ENCODE assay signal across 23 cellular contexts in genomic region chr18:5155907-5156287, GRCh38. TPM values are rescaled to one million over a fixed set of nuclear protein-coding genes. Genes with fewer than 3 reads are reported as not detected.
"Had no signal": no experiment of that assay in that cellular context is flagged by ENCODE, and none has a peak within 500 bp of the region (broad histone marks: within the 10 kb centered on the region; RNA-seq: fewer than 3 reads in every experiment).

No MANE protein-coding gene starts in this region.

- H3K27me3 Mint-ChIP-seq: activated CD8-positive, alpha-beta memory T cell treated with anti-CD3 and anti-CD28 coated beads, Interleukin-2, amount 10 ng/mL, durations not matched to agents 7 days and 5 days; activated naive CD8-positive, alpha-beta T cell had no signal

- H3K27ac ChIP-seq: brain microvascular endothelial cell had no signal

- ATAC-seq: activated CD8-positive, alpha-beta memory T cell treated with anti-CD3 and anti-CD28 coated beads, Interleukin-2, amount 10 ng/mL, durations not matched to agents 7 days and 5 days; activated T-cell treated with anti-CD3 and anti-CD28 coated beads, Interleukin-2, amount 50 U/mL, for 4 hours; PC-3; T-helper 17 cell; WTC11 had no signal

- DNase-seq: activated CD4-positive, alpha-beta T cell treated with anti-CD3 and anti-CD28 coated beads for 48 hours; activated CD4-positive, alpha-beta T cell treated with anti-CD3 and anti-CD28 coated beads, Interleukin-2, amount 50 U/mL, for 4 hours; activated CD4-positive, CD25-positive, alpha-beta regulatory T cell treated with anti-CD3 and anti-CD28 coated beads, Interleukin-2, amount 50 U/mL, for 72 hours; activated CD8-positive, alpha-beta memory T cell treated with anti-CD3 and anti-CD28 coated beads, Interleukin-2, amount 10 ng/mL, durations not matched to agents 7 days and 5 days; activated gamma-delta T cell; activated naive CD4-positive, alpha-beta T cell treated with anti-CD3 and anti-CD28 coated beads for 36 hours; activated T-cell treated with anti-CD3 and anti-CD28 coated beads, Interleukin-2, amount 50 U/mL, for 4 hours; amygdala; brain microvascular endothelial cell; KBM-7; NCI-H1048; NCI-H187 treated with DMSO at 0.1 percent for 48 hours; NCI-H2081 treated with DMSO at 0.1 percent for 48 hours; NCI-H446; NCI-H524; PC-3; SIG-M5; T-helper 17 cell; T-helper 9 cell had no signal

- H3K27me3 ChIP-seq: brain microvascular endothelial cell had no signal

- H3K4me3 Mint-ChIP-seq: activated CD8-positive, alpha-beta memory T cell treated with anti-CD3 and anti-CD28 coated beads, Interleukin-2, amount 10 ng/mL, durations not matched to agents 7 days and 5 days; activated naive CD4-positive, alpha-beta T cell treated with anti-CD3 and anti-CD28 coated beads for 36 hours; activated naive CD8-positive, alpha-beta T cell; activated T-cell treated with anti-CD3 and anti-CD28 coated beads, Interleukin-2, amount 50 U/mL, for 4 hours; T-helper 17 cell; WTC11 had no signal

- H3K9me3 Mint-ChIP-seq: activated naive CD4-positive, alpha-beta T cell treated with anti-CD3 and anti-CD28 coated beads for 36 hours; activated T-cell treated with anti-CD3 and anti-CD28 coated beads, Interleukin-2, amount 50 U/mL, for 4 hours; WTC11 had no signal

- H3K27ac Mint-ChIP-seq: activated CD8-positive, alpha-beta memory T cell treated with anti-CD3 and anti-CD28 coated beads, Interleukin-2, amount 10 ng/mL, durations not matched to agents 7 days and 5 days; activated naive CD4-positive, alpha-beta T cell treated with anti-CD3 and anti-CD28 coated beads for 36 hours; activated naive CD8-positive, alpha-beta T cell; T-helper 17 cell; WTC11 had no signal

- H3K4me1 Mint-ChIP-seq: activated CD8-positive, alpha-beta memory T cell treated with anti-CD3 and anti-CD28 coated beads, Interleukin-2, amount 10 ng/mL, durations not matched to agents 7 days and 5 days had no signal

- H3K36me3 ChIP-seq: brain microvascular endothelial cell had no signal

- H3K36me3 Mint-ChIP-seq: activated CD8-positive, alpha-beta memory T cell treated with anti-CD3 and anti-CD28 coated beads, Interleukin-2, amount 10 ng/mL, durations not matched to agents 7 days and 5 days; activated naive CD8-positive, alpha-beta T cell; WTC11 had no signal

RNA-seq across cellular contexts. Expression of gene AKAIN1, which starts 41.2 kb away (rescaled TPM):
- total RNA-seq: activated CD8-positive, alpha-beta memory T cell treated with anti-CD3 and anti-CD28 coated beads, Interleukin-2, amount 10 ng/mL, durations not matched to agents 7 days and 5 days; activated naive CD4-positive, alpha-beta T cell treated with anti-CD3 and anti-CD28 coated beads for 36 hours; activated T-cell treated with anti-CD3 and anti-CD28 coated beads, Interleukin-2, amount 50 U/mL, for 4 hours; LHCN-M2; M059J; PC-3; T-helper 17 cell; WTC11 had no signal
